8 cellular contexts compared by ENCODE assay signal in the genomic region with DNA sequence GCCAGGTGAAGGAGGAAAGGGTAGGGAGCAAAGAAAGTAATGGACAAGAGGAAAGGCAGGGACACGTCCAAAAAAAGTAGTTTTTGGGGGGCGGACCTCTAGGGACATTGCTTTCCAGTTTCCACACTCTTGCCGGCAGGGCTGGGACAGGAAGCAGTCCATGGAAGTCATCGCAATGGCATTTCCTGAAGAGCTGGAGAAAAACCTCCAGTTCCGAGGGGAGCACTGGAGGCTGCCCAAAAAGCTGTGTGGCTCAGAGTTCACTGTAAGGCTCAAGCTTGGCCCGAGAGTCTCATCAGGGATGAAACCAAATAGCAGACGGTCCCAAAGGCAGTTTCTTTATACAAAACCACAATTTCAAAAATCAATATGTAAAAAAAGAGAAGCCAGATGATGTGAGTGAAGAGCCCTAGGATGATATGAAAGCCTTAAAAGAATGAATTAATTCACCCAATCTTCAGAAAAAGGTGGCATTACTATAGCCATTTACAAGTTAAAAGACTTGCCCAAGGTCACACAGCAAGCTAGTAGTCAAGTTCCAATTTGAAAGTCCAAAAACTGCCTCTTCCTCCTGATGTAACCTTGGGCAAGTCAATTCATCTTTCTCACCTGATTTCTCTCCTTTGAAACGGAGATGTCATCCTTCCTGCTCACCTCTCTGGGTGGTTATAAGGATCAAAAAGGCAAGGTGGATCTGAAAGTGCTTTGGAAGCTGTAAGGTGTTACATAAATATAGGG. TPM values are rescaled to one million over a fixed set of nuclear protein-coding genes. Genes with fewer than 3 reads are reported as not detected.
DNase-seq lines count a peak whose midpoint lies in the region; ATAC-seq and TF ChIP-seq lines count a peak whose summit lies in the region.

No MANE protein-coding gene starts in this region.

- DNase-seq in GM23248 (peak; percentile 95), WTC11 (ENCODE audit: low spot score) (no peak), foreskin melanocyte (peak; percentile 68), trophoblast cell (peak in 1 of 2 donors; percentile 32), activated gamma-delta T cell (lab: John Stamatoyannopoulos, UW) (no peak)

- H3K79me2 ChIP-seq in GM23248 (ENCODE audit: insufficient read depth), result peaks cover 91% of the 10 kb centered on the region
- H3K79me2 ChIP-seq in trophoblast cell (ENCODE audit: control insufficient read depth, insufficient read depth, low read length, poor library complexity), result peaks cover 10% of the 10 kb centered on the region

- H2AFZ ChIP-seq in GM23248 (peak overlapping the region; percentile 34; the same call in 1 of the 2 replicates), trophoblast cell (ENCODE audit: insufficient read depth, low read length, poor library complexity) (peak overlapping the region; percentile 83)

- ATAC-seq in WTC11, result peak; percentile 17
- ATAC-seq in GM18519 (IDR thresholded peaks at IDR 0.05; ENCODE audit: low FRiP score, unreplicated experiment), result no peak
- no peak for ATAC-seq in GM21360 (IDR thresholded peaks at IDR 0.05; ENCODE audit: unreplicated experiment)
- ATAC-seq in GM19324 (IDR thresholded peaks at IDR 0.05; ENCODE audit: low FRiP score, unreplicated experiment), result no peak

- peak overlapping the region; percentile 69 for H3K4me3 ChIP-seq in GM23248
- no peak overlapping the region for H3K4me3 ChIP-seq in trophoblast cell (ENCODE audit: low read depth, low read length)

- peak overlapping the region; percentile 88 for H4K12ac ChIP-seq in trophoblast cell (ENCODE audit: low read depth, low read length)

- H3K4me3 Mint-ChIP-seq in WTC11, result peak overlapping the region; percentile 45

- H4K91ac ChIP-seq in trophoblast cell (ENCODE audit: low read depth, low read length), result peak overlapping the region; percentile 99

- H3K79me1 ChIP-seq in trophoblast cell (ENCODE audit: low read length), result peaks cover 22% of the 10 kb centered on the region

- H2BK5ac ChIP-seq in trophoblast cell (ENCODE audit: low read depth, low read length, poor library complexity), result peak overlapping the region; percentile 99

- CTCF ChIA-PET in WTC11 (lab: Charles Lee), result interaction anchor here (1.0 to 5.4 kb wide), 7 partner anchors 10 to 156 kb away, joined by 4 to 69 read pairs (median 11); a partner anchor contains a TSS

- H4K20me1 ChIP-seq in GM23248 (ENCODE audit: insufficient read depth), result no peaks in the 10 kb centered on the region

- H3K9me3 Mint-ChIP-seq in WTC11, result no peaks in the 10 kb centered on the region

- H3K27ac ChIP-seq in GM23248 (peak overlapping the region; percentile 94), trophoblast cell (ENCODE audit: low read depth, low read length) (peak overlapping the region; percentile 95)

- peak overlapping the region; percentile 81 for H3K4ac ChIP-seq in trophoblast cell (ENCODE audit: low read depth, low read length)

- H3K9me3 ChIP-seq in GM23248 (ENCODE audit: low read depth), result no peaks in the 10 kb centered on the region
- H3K9me3 ChIP-seq in trophoblast cell (ENCODE audit: insufficient read depth, low read depth, low read length), result no peaks in the 10 kb centered on the region

- H3K18ac ChIP-seq in trophoblast cell (ENCODE audit: low read length), result peak overlapping the region; percentile 94

- H3K9me2 ChIP-seq in GM23248 (ENCODE audit: insufficient read depth), result no peaks in the 10 kb centered on the region

- in situ Hi-C loops in GM23248 (cut with MboI), result no loop called here

- H3K9ac ChIP-seq in GM23248 (peak overlapping the region; percentile 75), trophoblast cell (ENCODE audit: low read length) (no peak overlapping the region)

- WGBS in GM23248 (ENCODE audit: low coverage in 1 of 2, low lambda C conversion rate in 2 of 2, missing lambda C conversion rate in 2 of 2), 2 experiments, result 13 to 14% methylated on average over 8 of the region's 8 CpGs
- WGBS in trophoblast cell (ENCODE audit: extremely low coverage, insufficient coverage, insufficient read length), result no CpG with 5 or more reads among the region's 8 CpGs

- H3K4me2 ChIP-seq in GM23248 (ENCODE audit: unreplicated experiment) (peak overlapping the region; percentile 87), trophoblast cell (ENCODE audit: low read length) (peak overlapping the region; percentile 32)

- H2AK5ac ChIP-seq in trophoblast cell (ENCODE audit: low read length), result peak overlapping the region; percentile 56

- no peaks in the 10 kb centered on the region for H3K27me3 Mint-ChIP-seq in WTC11 (ENCODE audit: low read depth)

- no peak overlapping the region for H3K23ac ChIP-seq in trophoblast cell (ENCODE audit: low read length)

- H2BK12ac ChIP-seq in trophoblast cell (ENCODE audit: low read length), result peak overlapping the region; percentile 99

- H3K36me3 ChIP-seq in GM23248 (ENCODE audit: low read depth), result peaks cover 5% of the 10 kb centered on the region; the same call in 1 of the 2 replicates
- peaks cover 0 to 5% of the 10 kb centered on the region in 2 experiments for H3K36me3 ChIP-seq in trophoblast cell (ENCODE audit: control insufficient read depth in 1 of 2, insufficient read depth in 2 of 2, low read length in 2 of 2)

- peak overlapping the region; percentile 96 for H2BK120ac ChIP-seq in trophoblast cell (ENCODE audit: insufficient read depth, low read length, poor library complexity)

- peak overlapping the region; percentile 90 for H3K14ac ChIP-seq in trophoblast cell (ENCODE audit: low read length)

- H3K4me1 ChIP-seq in GM23248 (ENCODE audit: insufficient read depth) (peaks cover 63% of the 10 kb centered on the region), trophoblast cell (ENCODE audit: control insufficient read depth in 1 of 2, insufficient read depth in 2 of 2, low read length in 2 of 2) (peaks cover 16 to 21% of the 10 kb centered on the region in 2 experiments)

- peak overlapping the region; percentile 86 for H4K8ac ChIP-seq in trophoblast cell (ENCODE audit: low read depth, low read length)

- no peak for TF ChIP-seq CTCF in WTC11 (IDR thresholded peaks at IDR 0.05)

- peaks cover 28% of the 10 kb centered on the region for H3K36me3 Mint-ChIP-seq in WTC11

- H3F3A ChIP-seq in GM23248 (ENCODE audit: insufficient read depth), result peaks cover 44% of the 10 kb centered on the region

- peak overlapping the region; percentile 93 for H3K27ac Mint-ChIP-seq in WTC11

- POLR2A ChIA-PET in WTC11 (lab: Charles Lee), result interaction anchor here (0.6 to 3.3 kb wide), 6 partner anchors 8 to 104 kb away, joined by 3 to 32 read pairs (median 3); a partner anchor contains a TSS

- H3K4me1 Mint-ChIP-seq in WTC11, result peaks cover 84% of the 10 kb centered on the region

- H3K27me3 ChIP-seq in GM23248 (replicated peaks; ENCODE audit: insufficient read depth), result no peaks in the 10 kb centered on the region
- H3K27me3 ChIP-seq in trophoblast cell (ENCODE audit: insufficient read depth, low read length), result no peaks in the 10 kb centered on the region

TF ChIP-seq in WTC11, 78 proteins besides CTCF, POLR2A, EP300 and RAD21:
- TF ChIP-seq, protein P1, sequence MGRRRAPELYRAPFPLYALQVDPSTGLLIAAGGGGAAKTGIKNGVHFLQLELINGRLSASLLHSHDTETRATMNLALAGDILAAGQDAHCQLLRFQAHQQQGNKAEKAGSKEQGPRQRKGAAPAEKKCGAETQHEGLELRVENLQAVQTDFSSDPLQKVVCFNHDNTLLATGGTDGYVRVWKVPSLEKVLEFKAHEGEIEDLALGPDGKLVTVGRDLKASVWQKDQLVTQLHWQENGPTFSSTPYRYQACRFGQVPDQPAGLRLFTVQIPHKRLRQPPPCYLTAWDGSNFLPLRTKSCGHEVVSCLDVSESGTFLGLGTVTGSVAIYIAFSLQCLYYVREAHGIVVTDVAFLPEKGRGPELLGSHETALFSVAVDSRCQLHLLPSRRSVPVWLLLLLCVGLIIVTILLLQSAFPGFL (CRISPR knock-in tag; IDR thresholded peaks at IDR 0.05; ENCODE audit: borderline replicate concordance), result no peak
- TF ChIP-seq ZNF416 (CRISPR knock-in tag; IDR thresholded peaks at IDR 0.05) (no peak), ZBTB21 (CRISPR knock-in tag; IDR thresholded peaks at IDR 0.05; ENCODE audit: borderline replicate concordance) (no peak), JUN (CRISPR knock-in tag; IDR thresholded peaks at IDR 0.05) (no peak), HMGA2 (CRISPR knock-in tag; IDR thresholded peaks at IDR 0.05) (no peak)

RNA-seq across cellular contexts. Expression of a gene that starts 9.2 kb away (rescaled TPM):
- total RNA-seq in GM23248 (2014; rRNA removed; shearing (Covaris generic)), result 83.8 and 95.1 TPM in 2 replicates
- 56.2 and 56.3 TPM in 2 replicates for polyA plus RNA-seq in GM23248 (2016; fragmentation: Nextera tagmentation; extraction: Ambion mirVana)
- total RNA-seq in WTC11 (2021), result 52.9 to 62.0 TPM (median 53.9 TPM) in 3 replicates
- 62.0 and 65.1 TPM in 2 replicates for polyA plus RNA-seq in trophoblast cell (2013)

RNA-seq across cellular contexts. Expression of a gene that starts 25.6 kb away (rescaled TPM):
- total RNA-seq in GM23248 (2014; rRNA removed; shearing (Covaris generic)), result 35.5 and 39.6 TPM in 2 replicates
- polyA plus RNA-seq in GM23248 (2016; fragmentation: Nextera tagmentation; extraction: Ambion mirVana), result 37.6 and 37.7 TPM in 2 replicates
- 113 to 123 TPM (median 115 TPM) in 3 replicates for total RNA-seq in WTC11 (2021)
- 88.5 and 93.7 TPM in 2 replicates for polyA plus RNA-seq in trophoblast cell (2013)

Comparison
In these comparisons a context has a peak if more than half of its experiments do, and no peak if none do; other contexts are left out.
1. DNase-seq: peak in GM23248 (single experiment) and foreskin melanocyte (single experiment); none in WTC11 (single experiment) and activated gamma-delta T cell (single experiment).